ENCODE assay signal across 9 cellular contexts in the genomic region with DNA sequence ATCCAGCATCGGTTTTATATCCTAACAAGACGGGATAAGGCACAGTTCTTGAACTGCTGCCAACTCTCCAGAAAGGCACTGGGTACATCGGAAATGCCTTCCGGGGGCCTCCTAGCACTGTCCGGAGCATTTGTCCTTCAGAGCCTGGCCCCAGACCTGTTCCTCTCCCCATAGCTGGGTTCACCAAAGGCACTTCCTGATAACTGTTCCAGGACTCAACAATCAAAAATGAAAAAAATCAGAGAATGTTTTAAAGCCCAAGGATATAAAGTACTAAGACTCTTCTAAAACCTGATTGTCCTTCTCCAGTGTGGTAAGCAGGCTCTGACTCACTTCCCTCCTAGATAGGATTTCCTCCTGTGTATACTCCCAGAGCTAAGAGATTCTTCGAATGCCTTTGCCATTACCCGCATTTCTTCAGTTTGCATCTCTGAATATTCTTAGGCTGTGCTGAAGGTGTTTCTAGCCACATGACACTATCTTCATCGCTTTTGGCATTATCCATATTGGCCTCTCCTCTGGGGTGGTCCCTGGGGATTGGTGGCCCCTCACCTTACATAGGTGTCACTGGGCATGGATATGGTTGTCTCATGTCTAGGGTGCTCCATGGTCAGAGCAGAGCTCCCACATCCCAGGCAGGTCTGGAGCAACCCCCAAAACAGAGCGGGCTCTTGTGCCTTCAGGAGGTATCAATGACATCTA.
DNase-seq lines count a peak whose midpoint lies in the region; ATAC-seq and TF ChIP-seq lines count a peak whose summit lies in the region.
"Had no signal": no experiment of that assay in that cellular context is flagged by ENCODE, and none has a peak within 500 bp of the region (broad histone marks: within the 10 kb centered on the region; RNA-seq: fewer than 3 reads in every experiment).

No MANE protein-coding gene starts in this region.

- CTCF ChIA-PET in AG04450 (lab: Charles Lee): no interaction called here

- H3K9me3 ChIP-seq in AG04450 (ENCODE audit: control insufficient read depth, insufficient read depth, low read length): no peaks in the 10 kb centered on the region

- no peak for TF ChIP-seq CTCF in AG04450 (IDR thresholded peaks at IDR 0.05; ENCODE audit: low read depth, low read length)
- no peak for TF ChIP-seq CTCF in choroid plexus epithelial cell (conservative IDR thresholded peaks at IDR 0.05; ENCODE audit: low read depth, low read length)
- no peak for TF ChIP-seq CTCF in GM10266 (IDR thresholded peaks at IDR 0.05; ENCODE audit: control insufficient read depth, insufficient read depth, low read depth, missing control alignments)

- POLR2A ChIA-PET in AG04450 (lab: Yijun Ruan, JAX): interaction anchor here (0.6 to 1.0 kb wide), 3 partner anchors 47 to 241 kb away, joined by 3 to 6 read pairs (median 4); no protein-coding TSS in a partner anchor

- no peak for ATAC-seq in GM21528 (IDR thresholded peaks at IDR 0.05; ENCODE audit: low FRiP score, unreplicated experiment)

- no peaks in the 10 kb centered on the region for H3K27me3 ChIP-seq in AG04450 (ENCODE audit: control insufficient read depth, insufficient read depth, low read length)

- H3K4me3 ChIP-seq in AG04450 (ENCODE audit: low read depth, low read length) (peak overlapping the region; percentile 33; the same call in 1 of the 2 replicates), choroid plexus epithelial cell (ENCODE audit: low read depth, low read length) (no peak overlapping the region)

- H3K27ac ChIP-seq in AG04450 (ENCODE audit: low read depth, low read length): peak overlapping the region; percentile 98

- DNase-seq in AG04450 (ENCODE audit: low read depth, low spot score) (peak; percentile 88), LHCN-M2 (ENCODE audit: low read depth) (peak; percentile 98), choroid plexus epithelial cell (ENCODE audit: low read depth) (peak; percentile 97), kidney tubule cell (ENCODE audit: low spot score) (peak; percentile 98), GM10266 (ENCODE audit: extremely low spot score) (no peak), NCI-H187 (lab: John Stamatoyannopoulos, UW) (no peak)
- no peak for DNase-seq in stimulated activated CD4-positive, alpha-beta T cell treated with anti-CD3 and anti-CD28 coated beads, Interleukin-2, amount 100 ng/mL, for 24 hours
- DNase-seq: amygdala had no signal

Comparison
In these comparisons a context has a peak if more than half of its experiments do, and no peak if none do; other contexts are left out.
1. DNase-seq: peak in AG04450 (single experiment), LHCN-M2 (single experiment), choroid plexus epithelial cell (single experiment) and kidney tubule cell (single experiment); none in GM10266 (single experiment), NCI-H187 (0 of 2) and stimulated activated CD4-positive, alpha-beta T cell treated with anti-CD3 and anti-CD28 coated beads, Interleukin-2, amount 100 ng/mL, for 24 hours (0 of 2).